ENCODE assay signal across 8 cellular contexts in genomic region chr14:99562848-99563748, GRCh38. TPM values are rescaled to one million over a fixed set of nuclear protein-coding genes. Genes with fewer than 3 reads are reported as not detected.
A peak's percentile ranks its signal among the peaks of the same experiment; 100 is the strongest.
DNase-seq lines count a peak whose midpoint lies in the region; ATAC-seq, FAIRE-seq and TF ChIP-seq lines count a peak whose summit lies in the region.

No MANE protein-coding gene starts in this region.

- H3K27me3 ChIP-seq in body of pancreas (no peaks in the 10 kb centered on the region), suprapubic skin (no peaks in the 10 kb centered on the region)

- ATAC-seq in body of pancreas (peak; percentile 82), GM21786 (IDR thresholded peaks at IDR 0.05; ENCODE audit: unreplicated experiment) (no peak), HG03565 (IDR thresholded peaks at IDR 0.05; ENCODE audit: unreplicated experiment) (no peak)

- H3K27ac ChIP-seq in body of pancreas (peak overlapping the region; percentile 50 to 91 (median 88)), suprapubic skin (peak overlapping the region; percentile 77)

- peaks cover 92% of the 10 kb centered on the region for H3K4me1 ChIP-seq in body of pancreas
- H3K4me1 ChIP-seq in suprapubic skin: peaks cover 60% of the 10 kb centered on the region

- H3K9me3 ChIP-seq in body of pancreas: no peaks in the 10 kb centered on the region
- H3K9me3 ChIP-seq in suprapubic skin: no peaks in the 10 kb centered on the region

- no peak for TF ChIP-seq EP300 in suprapubic skin (IDR thresholded peaks at IDR 0.05)

- 21 to 38% methylated on average over 13 to 23 of the region's 23 CpGs for WGBS in body of pancreas, 2 donors
- 52% methylated on average over 12 of the region's 23 CpGs for WGBS in suprapubic skin

- TF ChIP-seq CTCF in body of pancreas (IDR thresholded peaks at IDR 0.05) (peak in 6 of 7 experiments; percentile 16 to 79 (median 72)), suprapubic skin (IDR thresholded peaks at IDR 0.05) (peak in 1 of 2 donors; percentile 16)

- H3K36me3 ChIP-seq in body of pancreas (replicated peaks in 1 of 2; ENCODE audit: insufficient read depth in 1 of 2, low read depth in 2 of 2) (no peaks in the 10 kb centered on the region), suprapubic skin (no peaks in the 10 kb centered on the region)

- H3K4me3 ChIP-seq in body of pancreas (no peak overlapping the region), suprapubic skin (no peak overlapping the region)

- DNase-seq in AG08395 (ENCODE audit: low spot score) (peak; percentile 37), NCI-H1417 treated with DMSO at 0.1 percent for 48 hours (lab: John Stamatoyannopoulos, UW) (peak; percentile 64), body of pancreas (peak; percentile 94 to 97 (median 96)), suprapubic skin (ENCODE audit: low spot score in 2 of 2) (no peak), Kasumi-1 (lab: John Stamatoyannopoulos, UW) (no peak)

- peak in 2 of 3 donors; percentile 10 to 30 for TF ChIP-seq POLR2A in body of pancreas (IDR thresholded peaks at IDR 0.05)
- no peak for TF ChIP-seq POLR2A in suprapubic skin (IDR thresholded peaks at IDR 0.05)

- FAIRE-seq in islet of Langerhans (lab: Jason Lieb, UNC): peak; percentile 9

- intact Hi-C loops in body of pancreas (cut with DNase I): no loop called here

RNA-seq across cellular contexts. Expression of gene CCDC85C, which starts 40.9 kb away (rescaled TPM):
- 10 to 100 TPM in 1 of 2 donors, 1 to 10 TPM in 1; 8.9 to 10.1 TPM for total RNA-seq in body of pancreas
- total RNA-seq in suprapubic skin: 10 to 100 TPM; 18.8 to 53.2 (median 48.0) TPM

Comparison
In these comparisons a context has a peak if more than half of its experiments do, and no peak if none do; other contexts are left out.
1. DNase-seq: peak in AG08395 (single experiment), NCI-H1417 treated with DMSO at 0.1 percent for 48 hours (single experiment) and body of pancreas (4 of 4); none in suprapubic skin (0 of 2) and Kasumi-1 (0 of 2).
2. POLR2A ChIP-seq: peak in body of pancreas (2 of 3); none in suprapubic skin (0 of 2).